ENCODE assay signal across 8 cellular contexts in genomic region chr6:30357678-30358339, GRCh38. TPM values are rescaled to one million over a fixed set of nuclear protein-coding genes. Genes with fewer than 3 reads are reported as not detected.
A peak's percentile ranks its signal among the peaks of the same experiment; 100 is the strongest.
DNase-seq lines count a peak whose midpoint lies in the region; ATAC-seq and TF ChIP-seq lines count a peak whose summit lies in the region.

No MANE protein-coding gene starts in this region.

- H3K4me1 ChIP-seq in HAP-1 (peaks cover 4% of the 10 kb centered on the region; the same call in 1 of the 2 replicates), mononuclear cell (ENCODE audit: insufficient read depth, low read length) (peaks cover 7% of the 10 kb centered on the region)

- in situ Hi-C loops in HAP-1 (cut with MboI; ENCODE audit: low sequenced_read_pairs): no loop called here

- peaks cover 45% of the 10 kb centered on the region for H3K27me3 ChIP-seq in HAP-1 (ENCODE audit: low read depth)
- H3K27me3 ChIP-seq in mononuclear cell (ENCODE audit: insufficient read depth, low read length): peaks cover 92% of the 10 kb centered on the region

- no peaks in the 10 kb centered on the region for H3K36me3 ChIP-seq in HAP-1 (replicated peaks)

- peak; percentile 72 for ATAC-seq in stimulated activated memory B cell treated with anti-CD40 and anti-IgM and Interleukin-4, amounts not matched to agents 10 μg/mL and 1 μg/mL and 100 μg/mL, for 72 hours
- ATAC-seq in HG03175 (IDR thresholded peaks at IDR 0.05; ENCODE audit: unreplicated experiment): no peak

- H3K36me3 Mint-ChIP-seq in stimulated activated memory B cell treated with anti-CD40 and anti-IgM and Interleukin-4, amounts not matched to agents 10 μg/mL and 1 μg/mL and 100 μg/mL, for 72 hours: no peaks in the 10 kb centered on the region

- H3K27ac Mint-ChIP-seq in stimulated activated memory B cell treated with anti-CD40 and anti-IgM and Interleukin-4, amounts not matched to agents 10 μg/mL and 1 μg/mL and 100 μg/mL, for 72 hours: no peak overlapping the region

- H3K4me3 ChIP-seq in HAP-1: peak overlapping the region; percentile 27
- peak overlapping the region; percentile 41 for H3K4me3 ChIP-seq in epithelial cell of esophagus (ENCODE audit: low read length)
- H3K4me3 ChIP-seq in mononuclear cell (ENCODE audit: low read length): peak overlapping the region; percentile 9

- TF ChIP-seq CTCF in epithelial cell of esophagus (IDR thresholded peaks at IDR 0.05; ENCODE audit: insufficient read depth, low read depth, low read length, missing control alignments): peak; percentile 81

- H3K4me1 Mint-ChIP-seq in stimulated activated memory B cell treated with anti-CD40 and anti-IgM and Interleukin-4, amounts not matched to agents 10 μg/mL and 1 μg/mL and 100 μg/mL, for 72 hours: peaks cover 11% of the 10 kb centered on the region

- peaks cover 4% of the 10 kb centered on the region for H3K9me3 Mint-ChIP-seq in stimulated activated memory B cell treated with anti-CD40 and anti-IgM and Interleukin-4, amounts not matched to agents 10 μg/mL and 1 μg/mL and 100 μg/mL, for 72 hours

- H3K4me3 Mint-ChIP-seq in stimulated activated memory B cell treated with anti-CD40 and anti-IgM and Interleukin-4, amounts not matched to agents 10 μg/mL and 1 μg/mL and 100 μg/mL, for 72 hours: peak overlapping the region; percentile 79

- peak; percentile 75 to 81 for DNase-seq in AML-193 (lab: John Stamatoyannopoulos, UW)
- DNase-seq in HAP-1 (ENCODE audit: low spot score in 2 of 2): peak; percentile 70 to 80
- peak; percentile 84 for DNase-seq in NCI-H748 treated with DMSO at 0.1 percent for 48 hours (lab: John Stamatoyannopoulos, UW)
- peak; percentile 7 for DNase-seq in activated CD8-positive, alpha-beta memory T cell treated with anti-CD3 and anti-CD28 coated beads, Interleukin-2, amount 50 U/mL, for 24 hours (ENCODE audit: extremely low read depth)
- DNase-seq in epithelial cell of esophagus (ENCODE audit: low read depth): peak; percentile 75

- H3K27me3 Mint-ChIP-seq in stimulated activated memory B cell treated with anti-CD40 and anti-IgM and Interleukin-4, amounts not matched to agents 10 μg/mL and 1 μg/mL and 100 μg/mL, for 72 hours: peaks cover 55% of the 10 kb centered on the region

- no peaks in the 10 kb centered on the region for H3K9me3 ChIP-seq in HAP-1
- no peaks in the 10 kb centered on the region for H3K9me3 ChIP-seq in mononuclear cell (ENCODE audit: low read depth, low read length)

RNA-seq across cellular contexts. Expression of gene RPP21, which starts 12.9 kb away (rescaled TPM):
- 16.0 TPM for total RNA-seq in mononuclear cell

RNA-seq across cellular contexts. Expression of gene TRIM39, which starts 31.1 kb away (rescaled TPM):
- 21.5 TPM for total RNA-seq in mononuclear cell

Comparison
In these comparisons a context has a peak if more than half of its experiments do, and no peak if none do; other contexts are left out.
1. DNase-seq: peak in every context shown above with its lines; median percentile 84 in NCI-H748 treated with DMSO at 0.1 percent for 48 hours; 78 in AML-193; 75 in HAP-1; 75 in epithelial cell of esophagus; 7 in activated CD8-positive, alpha-beta memory T cell treated with anti-CD3 and anti-CD28 coated beads, Interleukin-2, amount 50 U/mL, for 24 hours.